ENCODE assay signal across 1 cellular context in the genomic region with DNA sequence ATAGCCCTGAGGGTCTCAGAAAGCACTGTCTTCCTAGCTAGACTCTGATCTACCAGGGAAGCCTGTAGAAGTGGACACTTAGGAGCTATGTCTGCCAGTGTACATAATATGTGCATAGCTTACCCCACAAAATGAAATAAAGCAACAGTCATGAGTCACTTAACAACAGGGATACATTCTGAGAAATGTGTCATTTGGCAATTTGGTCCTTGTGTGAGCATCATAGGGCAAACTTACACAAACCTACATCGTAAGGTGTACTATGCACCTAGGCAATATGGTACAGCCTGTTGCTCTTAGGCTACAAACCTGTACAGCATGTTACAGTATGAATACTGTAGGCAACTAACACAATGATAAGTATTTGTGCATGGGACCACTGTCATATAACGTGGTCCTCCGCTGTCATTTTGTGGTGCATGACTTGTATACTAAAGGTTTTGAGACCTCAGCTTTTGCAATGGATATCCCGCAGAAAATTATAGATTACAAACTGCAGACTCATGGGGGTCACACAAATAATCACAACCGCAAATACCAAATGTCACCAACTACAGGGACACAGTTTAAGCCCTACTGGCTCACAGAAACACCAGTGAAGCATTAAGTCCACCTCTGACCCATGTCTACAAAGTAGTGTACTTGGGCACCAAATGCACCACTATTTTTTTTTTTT.
TF ChIP-seq lines count a peak whose summit lies in the region.

No MANE protein-coding gene starts in this region.

TF ChIP-seq in liver, 16 proteins besides CTCF, POLR2A, EP300 and RAD21 (continued from another document):
- no peak for TF ChIP-seq MAX (IDR thresholded peaks at IDR 0.05)
- no peak for TF ChIP-seq HNF4G (IDR thresholded peaks at IDR 0.05)
- TF ChIP-seq TAF1 (conservative IDR thresholded peaks at IDR 0.05), result no peak
- TF ChIP-seq NR2F2 (IDR thresholded peaks at IDR 0.05), result no peak
- TF ChIP-seq GABPA (IDR thresholded peaks at IDR 0.05 in 1 of 2, conservative IDR thresholded peaks at IDR 0.05 in 1 of 2), result no peak
- no peak for TF ChIP-seq HNF4A (conservative IDR thresholded peaks at IDR 0.05)
- TF ChIP-seq EGR1 (IDR thresholded peaks at IDR 0.05; ENCODE audit: low read depth in 2 of 2), result no peak
TF ChIP-seq in liver: peak in this region for 0.
